1 cellular context compared by ENCODE assay signal in genomic region chr1:161201828-161202712, GRCh38.
A peak's percentile ranks its signal among the peaks of the same experiment; 100 is the strongest.
TF ChIP-seq lines count a peak whose summit lies in the region.

NDUFS2 (plus strand) TSS chr1:161202367; CDS start chr1:161202386, 19 bp downstream.

TF ChIP-seq in K562, 482 proteins besides CTCF, POLR2A, EP300 and RAD21 (continued from another document and continues in another):
- no peak for TF ChIP-seq PRDM10 (IDR thresholded peaks at IDR 0.05; ENCODE audit: partially characterized antibody)
- no peak for TF ChIP-seq ATF2 (CRISPR knock-in tag; IDR thresholded peaks at IDR 0.05)
- TF ChIP-seq TAF15 (IDR thresholded peaks at IDR 0.05; ENCODE audit: low read depth, low read length): no peak
- TF ChIP-seq MGA (IDR thresholded peaks at IDR 0.05): no peak; the same call in 1 of the 2 replicates
- TF ChIP-seq HNRNPH1 (optimal IDR thresholded peaks at IDR 0.05; ENCODE audit: low read depth, low read length): no peak
- TF ChIP-seq ELK3 (CRISPR knock-in tag; IDR thresholded peaks at IDR 0.05): no peak
- TF ChIP-seq SNRNP70 (optimal IDR thresholded peaks at IDR 0.05; ENCODE audit: low read depth, low read length): no peak
- no peak for TF ChIP-seq MAFG (tag; conservative IDR thresholded peaks at IDR 0.05)
- TF ChIP-seq RBM34 (IDR thresholded peaks at IDR 0.05; ENCODE audit: borderline replicate concordance, insufficient read depth, low read length): no peak
- TF ChIP-seq IRF2 (CRISPR knock-in tag; IDR thresholded peaks at IDR 0.05): no peak
- TF ChIP-seq EZH2 (IDR thresholded peaks at IDR 0.05; ENCODE audit: borderline replicate concordance, low read depth, low read length): no peak
- no peak for TF ChIP-seq EWSR1 (IDR thresholded peaks at IDR 0.05; ENCODE audit: borderline replicate concordance, low read depth, partially characterized antibody)
- no peak for TF ChIP-seq POLR3A (IDR thresholded peaks at IDR 0.05; ENCODE audit: borderline replicate concordance, extremely low read depth, insufficient read depth, insufficient read length)
- TF ChIP-seq NCOA2 (IDR thresholded peaks at IDR 0.05; ENCODE audit: partially characterized antibody in 2 of 2): no peak
- TF ChIP-seq BRF1 (IDR thresholded peaks at IDR 0.05; ENCODE audit: borderline replicate concordance, extremely low read depth, insufficient read length): no peak
- no peak for TF ChIP-seq ZNF217 (CRISPR knock-in tag; IDR thresholded peaks at IDR 0.05)
- no peak for TF ChIP-seq BDP1 (IDR thresholded peaks at IDR 0.05; ENCODE audit: insufficient read depth, insufficient read length)
- no peak for TF ChIP-seq ZSCAN29 (IDR thresholded peaks at IDR 0.05)
- TF ChIP-seq CC2D1A (IDR thresholded peaks at IDR 0.05): no peak
- no peak for TF ChIP-seq HMBOX1 (IDR thresholded peaks at IDR 0.05)
- TF ChIP-seq SMARCB1 (IDR thresholded peaks at IDR 0.05; ENCODE audit: insufficient read length, low read depth): no peak
- TF ChIP-seq SMARCA4 (IDR thresholded peaks at IDR 0.05): no peak
- TF ChIP-seq NFYB (IDR thresholded peaks at IDR 0.05; ENCODE audit: extremely low read depth, insufficient read length): no peak
- TF ChIP-seq ZFP91 (CRISPR knock-in tag; IDR thresholded peaks at IDR 0.05): peak; percentile 56; the same call in 1 of the 2 replicates
- TF ChIP-seq ILK (tag; IDR thresholded peaks at IDR 0.05; ENCODE audit: borderline replicate concordance, low read depth): no peak
- TF ChIP-seq SFPQ (IDR thresholded peaks at IDR 0.05; ENCODE audit: low read depth, low read length): no peak
- TF ChIP-seq TEAD1 (CRISPR knock-in tag; IDR thresholded peaks at IDR 0.05): peak; percentile 62 to 66; a peak in 2 of 4 replicates
- 0 out of 4 replicates have a peak, but pooled peaks of 1 of the 2 experiments have one; percentile 13 for TF ChIP-seq ETV6 (IDR thresholded peaks at IDR 0.05; ENCODE audit: borderline replicate concordance in 1 of 2, low read depth in 2 of 2, low read length in 1 of 2)
- TF ChIP-seq ETV6 (CRISPR knock-in tag; IDR thresholded peaks at IDR 0.05; ENCODE audit: borderline replicate concordance): no peak
- peak; percentile 87 for TF ChIP-seq MBD2 (IDR thresholded peaks at IDR 0.05; ENCODE audit: borderline replicate concordance, low read depth)
- TF ChIP-seq PTRF (tag; IDR thresholded peaks at IDR 0.05): no peak
- TF ChIP-seq ZNF124 (CRISPR knock-in tag; IDR thresholded peaks at IDR 0.05): no peak
